ENCODE assay signal across 17 cellular contexts in genomic region chr14:59377991-59378720, GRCh38.
DNase-seq lines count a peak whose midpoint lies in the region; ATAC-seq and TF ChIP-seq lines count a peak whose summit lies in the region.
"Had no signal": no experiment of that assay in that cellular context is flagged by ENCODE, and none has a peak within 500 bp of the region (broad histone marks: within the 10 kb centered on the region; RNA-seq: fewer than 3 reads in every experiment).

No MANE protein-coding gene starts in this region.

- ATAC-seq in GM18873 (IDR thresholded peaks at IDR 0.05; ENCODE audit: low FRiP score, unreplicated experiment) = no peak
- ATAC-seq: activated CD8-positive, alpha-beta memory T cell treated with anti-CD3 and anti-CD28 coated beads, Interleukin-2, amount 10 ng/mL, durations not matched to agents 7 days and 5 days had no signal

- H3K27ac Mint-ChIP-seq in nephron (peak overlapping the region; percentile 82 to 93 (median 88)), glutamatergic neuron (ENCODE audit: unreplicated experiment) (no peak overlapping the region)
- H3K27ac Mint-ChIP-seq: activated CD8-positive, alpha-beta memory T cell treated with anti-CD3 and anti-CD28 coated beads, Interleukin-2, amount 10 ng/mL, durations not matched to agents 7 days and 5 days; immature natural killer cell; naive B cell had no signal

- H3K27me3 Mint-ChIP-seq in nephron (ENCODE audit: low read depth) (no peaks in the 10 kb centered on the region), glutamatergic neuron (ENCODE audit: unreplicated experiment) (peaks cover 2% of the 10 kb centered on the region)
- H3K27me3 Mint-ChIP-seq: naive B cell had no signal

- H3K36me3 Mint-ChIP-seq in nephron (ENCODE audit: low read depth) = peaks cover 6% of the 10 kb centered on the region
- no peaks in the 10 kb centered on the region for H3K36me3 Mint-ChIP-seq in glutamatergic neuron (ENCODE audit: unreplicated experiment)
- H3K36me3 Mint-ChIP-seq: immature natural killer cell, naive B cell had no signal

- no peaks in the 10 kb centered on the region for H3K27me3 ChIP-seq in esophagus muscularis mucosa
- H3K27me3 ChIP-seq: MG63, SJSA1, tibial artery had no signal

- TF ChIP-seq CTCF in esophagus muscularis mucosa (IDR thresholded peaks at IDR 0.05) = no peak
- no peak for TF ChIP-seq CTCF in nephron (IDR thresholded peaks at IDR 0.05; ENCODE audit: unreplicated experiment in 3 of 3)
- no peak for TF ChIP-seq CTCF in glutamatergic neuron (IDR thresholded peaks at IDR 0.05; ENCODE audit: partially characterized antibody, unreplicated experiment)

- H3K9me3 ChIP-seq in esophagus muscularis mucosa = no peaks in the 10 kb centered on the region
- H3K9me3 ChIP-seq: MG63, SJSA1, tibial artery had no signal

- no peak for TF ChIP-seq POLR2A in esophagus muscularis mucosa (IDR thresholded peaks at IDR 0.05; ENCODE audit: low read depth)

- TF ChIP-seq EP300 in esophagus muscularis mucosa (IDR thresholded peaks at IDR 0.05) = peak; percentile 81

- peaks cover 26% of the 10 kb centered on the region for H3K4me1 Mint-ChIP-seq in nephron
- H3K4me1 Mint-ChIP-seq in glutamatergic neuron (ENCODE audit: low read depth, unreplicated experiment) = no peaks in the 10 kb centered on the region
- H3K4me1 Mint-ChIP-seq: activated CD8-positive, alpha-beta memory T cell treated with anti-CD3 and anti-CD28 coated beads, Interleukin-2, amount 10 ng/mL, durations not matched to agents 7 days and 5 days; immature natural killer cell; naive B cell had no signal

- H3K4me3 Mint-ChIP-seq in nephron (no peak overlapping the region), glutamatergic neuron (ENCODE audit: unreplicated experiment) (no peak overlapping the region)
- H3K4me3 Mint-ChIP-seq: activated CD8-positive, alpha-beta memory T cell treated with anti-CD3 and anti-CD28 coated beads, Interleukin-2, amount 10 ng/mL, durations not matched to agents 7 days and 5 days; immature natural killer cell; naive B cell had no signal

- H3K9me3 Mint-ChIP-seq in nephron = peaks cover 7% of the 10 kb centered on the region
- H3K9me3 Mint-ChIP-seq in glutamatergic neuron (ENCODE audit: unreplicated experiment) = no peaks in the 10 kb centered on the region
- H3K9me3 Mint-ChIP-seq: immature natural killer cell had no signal

- H3K36me3 ChIP-seq in esophagus muscularis mucosa = no peaks in the 10 kb centered on the region
- H3K36me3 ChIP-seq: MG63, SJSA1, tibial artery had no signal

- 52% methylated on average over 8 of the region's 9 CpGs for WGBS in esophagus muscularis mucosa

- intact Hi-C loops in esophagus muscularis mucosa (cut with DNase I) = loop anchor here (5.0 kb wide), 1 partner anchor 44 kb away; no protein-coding TSS in a partner anchor

- H3K27ac ChIP-seq in esophagus muscularis mucosa (replicated peaks in 1 of 4) = peak overlapping the region; percentile 75 to 87 (median 78)
- H3K27ac ChIP-seq: GM23248, SJSA1, tibial artery had no signal

- H3K4me3 ChIP-seq in esophagus muscularis mucosa = no peak overlapping the region
- H3K4me3 ChIP-seq: coronary artery, GM23248, MG63, SJSA1, tibial artery had no signal

- DNase-seq in NCI-H748 (lab: John Stamatoyannopoulos, UW; ENCODE audit: unreplicated experiment) = peak; percentile 43
- DNase-seq in NCI-H748 treated with DMSO at 0.1 percent for 48 hours (lab: John Stamatoyannopoulos, UW) = no peak
- no peak for DNase-seq in esophagus muscularis mucosa (ENCODE audit: extremely low spot score)
- DNase-seq in ureter (ENCODE audit: low spot score) = peak; percentile 51
- no peak for DNase-seq in activated T-cell treated with anti-CD3 and anti-CD28 coated beads for 4 hours
- DNase-seq in glutamatergic neuron = no peak
- DNase-seq: activated CD8-positive, alpha-beta memory T cell treated with anti-CD3 and anti-CD28 coated beads, Interleukin-2, amount 10 ng/mL, durations not matched to agents 7 days and 5 days; GM23248; immature natural killer cell; MG63; naive B cell; NCI-H524 treated with DMSO at 0.1 percent for 48 hours; tibial artery had no signal

- peaks cover 9 to 42% (median 38%) of the 10 kb centered on the region in 4 donors for H3K4me1 ChIP-seq in esophagus muscularis mucosa
- H3K4me1 ChIP-seq: SJSA1, tibial artery had no signal

Comparison
In these comparisons a context has a peak if more than half of its experiments do, and no peak if none do; other contexts are left out.
1. DNase-seq: peak in NCI-H748 (single experiment) and ureter (single experiment); none in NCI-H748 treated with DMSO at 0.1 percent for 48 hours (single experiment), esophagus muscularis mucosa (single experiment), activated T-cell treated with anti-CD3 and anti-CD28 coated beads for 4 hours (single experiment) and glutamatergic neuron (single experiment).